In genomic region chr20:48986899-48987298, GRCh38 we compare ENCODE assay signal across 11 cellular contexts. TPM values are rescaled to one million over a fixed set of nuclear protein-coding genes. Genes with fewer than 3 reads are reported as not detected.
DNase-seq lines count a peak whose midpoint lies in the region; ATAC-seq and TF ChIP-seq lines count a peak whose summit lies in the region.
"Had no signal": no experiment of that assay in that cellular context is flagged by ENCODE, and none has a peak within 500 bp of the region (broad histone marks: within the 10 kb centered on the region; RNA-seq: fewer than 3 reads in every experiment).

No MANE protein-coding gene starts in this region.

- WGBS in testis, 2 donors, result 67 to 68% methylated on average over 2 of the region's 2 CpGs

- H3K27me3 Mint-ChIP-seq in activated CD8-positive, alpha-beta T cell treated with anti-CD3 and anti-CD28 coated beads for 36 hours, result no peaks in the 10 kb centered on the region
- H3K27me3 Mint-ChIP-seq in activated CD8-positive, alpha-beta T cell treated with anti-CD3 and anti-CD28 coated beads, Interleukin-2, amount 10 ng/mL, durations not matched to agents 7 days and 5 days (ENCODE audit: low read depth), result no peaks in the 10 kb centered on the region
- H3K27me3 Mint-ChIP-seq: CD4-positive, alpha-beta memory T cell had no signal

- no peak overlapping the region for H3K27ac Mint-ChIP-seq in activated CD8-positive, alpha-beta T cell treated with anti-CD3 and anti-CD28 coated beads for 36 hours
- H3K27ac Mint-ChIP-seq in activated CD8-positive, alpha-beta T cell treated with anti-CD3 and anti-CD28 coated beads, Interleukin-2, amount 10 ng/mL, durations not matched to agents 7 days and 5 days, result no peak overlapping the region

- POLR2A ChIA-PET in activated CD8-positive, alpha-beta T cell treated with anti-CD3 and anti-CD28 coated beads for 36 hours (lab: Charles Lee), result no interaction called here
- POLR2A ChIA-PET in activated CD8-positive, alpha-beta T cell treated with anti-CD3 and anti-CD28 coated beads, Interleukin-2, amount 10 ng/mL, durations not matched to agents 7 days and 5 days (lab: Charles Lee), result no interaction called here

- CTCF ChIA-PET in activated CD8-positive, alpha-beta T cell treated with anti-CD3 and anti-CD28 coated beads for 36 hours (lab: Charles Lee), result interaction anchor here (0.6 to 2.5 kb wide), 2 partner anchors 44 to 329 kb away, joined by 5 to 6 read pairs; no protein-coding TSS in a partner anchor
- CTCF ChIA-PET in activated CD8-positive, alpha-beta T cell treated with anti-CD3 and anti-CD28 coated beads, Interleukin-2, amount 10 ng/mL, durations not matched to agents 7 days and 5 days (lab: Charles Lee), result interaction anchor here (1.0 to 1.7 kb wide), 5 partner anchors 15 to 329 kb away, joined by 3 to 6 read pairs (median 4); no protein-coding TSS in a partner anchor

- TF ChIP-seq POLR2A in testis (IDR thresholded peaks at IDR 0.05), result no peak

- H3K36me3 Mint-ChIP-seq in activated CD8-positive, alpha-beta T cell treated with anti-CD3 and anti-CD28 coated beads for 36 hours (ENCODE audit: low read depth), result peaks cover 45% of the 10 kb centered on the region
- H3K36me3 Mint-ChIP-seq in activated CD8-positive, alpha-beta T cell treated with anti-CD3 and anti-CD28 coated beads, Interleukin-2, amount 10 ng/mL, durations not matched to agents 7 days and 5 days (ENCODE audit: low read depth), result peaks cover 43% of the 10 kb centered on the region

- no peak overlapping the region for H3K4me3 ChIP-seq in choroid plexus epithelial cell (ENCODE audit: low read depth, low read length)
- no peak overlapping the region for H3K4me3 ChIP-seq in testis
- H3K4me3 ChIP-seq: skin epidermis, tibial artery had no signal

- H3K36me3 ChIP-seq in testis (ENCODE audit: low read depth, missing control alignments), result no peaks in the 10 kb centered on the region

- H3K4me1 ChIP-seq in testis, result no peaks in the 10 kb centered on the region
- H3K4me1 ChIP-seq: tibial artery had no signal

- H3K4me1 Mint-ChIP-seq in activated CD8-positive, alpha-beta T cell treated with anti-CD3 and anti-CD28 coated beads for 36 hours (ENCODE audit: low read depth), result no peaks in the 10 kb centered on the region
- H3K4me1 Mint-ChIP-seq in activated CD8-positive, alpha-beta T cell treated with anti-CD3 and anti-CD28 coated beads, Interleukin-2, amount 10 ng/mL, durations not matched to agents 7 days and 5 days (ENCODE audit: low read depth), result peaks cover 1% of the 10 kb centered on the region

- no peaks in the 10 kb centered on the region for H3K27me3 ChIP-seq in testis
- H3K27me3 ChIP-seq: tibial artery had no signal

- no peaks in the 10 kb centered on the region for H3K9me3 Mint-ChIP-seq in activated CD8-positive, alpha-beta T cell treated with anti-CD3 and anti-CD28 coated beads for 36 hours
- no peaks in the 10 kb centered on the region for H3K9me3 Mint-ChIP-seq in activated CD8-positive, alpha-beta T cell treated with anti-CD3 and anti-CD28 coated beads, Interleukin-2, amount 10 ng/mL, durations not matched to agents 7 days and 5 days (ENCODE audit: insufficient read depth)
- H3K9me3 Mint-ChIP-seq: CD4-positive, alpha-beta memory T cell had no signal

- no peak overlapping the region for H3K4me3 Mint-ChIP-seq in activated CD8-positive, alpha-beta T cell treated with anti-CD3 and anti-CD28 coated beads for 36 hours
- H3K4me3 Mint-ChIP-seq in activated CD8-positive, alpha-beta T cell treated with anti-CD3 and anti-CD28 coated beads, Interleukin-2, amount 10 ng/mL, durations not matched to agents 7 days and 5 days, result no peak overlapping the region
- H3K4me3 Mint-ChIP-seq: CD4-positive, alpha-beta memory T cell had no signal

- intact Hi-C loops in activated CD8-positive, alpha-beta T cell treated with anti-CD3 and anti-CD28 coated beads for 36 hours (cut with micrococcal nuclease), result no loop called here
- intact Hi-C loops in testis (cut with DNase I; ENCODE audit: low total_unique reads), result no loop called here

- DNase-seq in activated CD8-positive, alpha-beta T cell treated with anti-CD3 and anti-CD28 coated beads for 36 hours, result peak; percentile 12
- DNase-seq in activated CD8-positive, alpha-beta T cell treated with anti-CD3 and anti-CD28 coated beads, Interleukin-2, amount 10 ng/mL, durations not matched to agents 7 days and 5 days, result no peak
- DNase-seq in NCI-H69 (lab: John Stamatoyannopoulos, UW) (peak; percentile 44), choroid plexus epithelial cell (ENCODE audit: low read depth) (peak; percentile 12), testis (no peak)
- DNase-seq: tibial artery had no signal

- H3K9me3 ChIP-seq in testis, result no peaks in the 10 kb centered on the region
- H3K9me3 ChIP-seq: tibial artery had no signal

- H3K27ac ChIP-seq in testis, result no peak overlapping the region
- H3K27ac ChIP-seq: skin epidermis, tibial artery had no signal

- no peak for TF ChIP-seq CTCF in activated CD8-positive, alpha-beta T cell treated with anti-CD3 and anti-CD28 coated beads for 36 hours (IDR thresholded peaks at IDR 0.05)
- TF ChIP-seq CTCF in choroid plexus epithelial cell (conservative IDR thresholded peaks at IDR 0.05; ENCODE audit: low read depth, low read length) (peak; percentile 57), testis (IDR thresholded peaks at IDR 0.05) (peak in 2 of 3 experiments; percentile 21 to 26)

- no peak for ATAC-seq in activated CD8-positive, alpha-beta T cell treated with anti-CD3 and anti-CD28 coated beads for 36 hours
- no peak for ATAC-seq in activated CD8-positive, alpha-beta T cell treated with anti-CD3 and anti-CD28 coated beads, Interleukin-2, amount 10 ng/mL, durations not matched to agents 7 days and 5 days
- ATAC-seq in HG02759 (IDR thresholded peaks at IDR 0.05; ENCODE audit: unreplicated experiment) (no peak), GM21390 (IDR thresholded peaks at IDR 0.05; ENCODE audit: unreplicated experiment) (no peak), GM21619 (IDR thresholded peaks at IDR 0.05; ENCODE audit: unreplicated experiment) (no peak)

RNA-seq across cellular contexts. Expression of gene CSE1L, which starts 59.2 kb away (rescaled TPM):
- total RNA-seq in activated CD8-positive, alpha-beta T cell treated with anti-CD3 and anti-CD28 coated beads for 36 hours, result 100 to 1,000 TPM; 115 TPM
- total RNA-seq in activated CD8-positive, alpha-beta T cell treated with anti-CD3 and anti-CD28 coated beads, Interleukin-2, amount 10 ng/mL, durations not matched to agents 7 days and 5 days, result 100 to 1,000 TPM in 1 of 2 experiments, 10 to 100 TPM in 1; 98.0 to 102 TPM
- 100 to 1,000 TPM in 1 of 2 donors, 10 to 100 TPM in 1; 96.6 to 126 TPM for total RNA-seq in testis
- 94.8 TPM for polyA plus RNA-seq in testis (ENCODE audit: insufficient read depth, low read depth, low replicate concordance)

Comparison
In these comparisons a context has a peak if more than half of its experiments do, and no peak if none do; other contexts are left out.
1. DNase-seq: peak in activated CD8-positive, alpha-beta T cell treated with anti-CD3 and anti-CD28 coated beads for 36 hours (single experiment), NCI-H69 (single experiment) and choroid plexus epithelial cell (single experiment); none in activated CD8-positive, alpha-beta T cell treated with anti-CD3 and anti-CD28 coated beads, Interleukin-2, amount 10 ng/mL, durations not matched to agents 7 days and 5 days (single experiment) and testis (single experiment).